In the genomic region with DNA sequence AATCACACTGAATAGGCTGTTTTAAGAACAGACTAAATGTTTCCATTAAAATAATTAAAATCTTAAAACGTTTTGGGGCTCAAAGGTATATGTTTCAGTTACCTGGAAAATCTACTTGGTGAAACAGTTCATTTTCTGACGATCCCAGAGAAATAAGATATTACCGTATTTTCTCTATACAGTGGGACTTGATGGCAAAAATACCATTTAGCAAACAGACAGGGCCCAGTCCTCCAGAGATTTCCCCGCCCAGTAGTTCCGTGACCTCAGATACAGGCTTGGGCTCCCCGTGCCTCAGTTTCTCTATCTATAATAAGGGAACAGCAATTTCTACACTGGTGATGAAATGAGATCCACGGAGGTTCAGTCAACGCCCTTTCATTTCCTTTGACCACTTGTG, we compare ENCODE assay signal across 7 cellular contexts.
"Had no signal": no experiment of that assay in that cellular context is flagged by ENCODE, and none has a peak within 500 bp of the region (broad histone marks: within the 10 kb centered on the region; RNA-seq: fewer than 3 reads in every experiment).

No MANE protein-coding gene starts in this region.

- H3K9me3 Mint-ChIP-seq: IgD-negative memory B cell had no signal

- H3K27ac ChIP-seq: HL-60 had no signal

- H3K4me3 Mint-ChIP-seq: IgD-negative memory B cell had no signal

- H3K36me3 Mint-ChIP-seq: IgD-negative memory B cell had no signal

- FAIRE-seq: HTR-8/SVneo, K562 had no signal

- DNase-seq: IMR-90, KBM-7, KG1 had no signal

- H3K27ac Mint-ChIP-seq: IgD-negative memory B cell had no signal

- ATAC-seq: K562 had no signal

- H3K4me3 ChIP-seq: K562 had no signal
